Comparison of ENCODE assay signal across 20 cellular contexts in genomic region chr7:4269086-4269485, GRCh38.
"Had no signal": no experiment of that assay in that cellular context is flagged by ENCODE, and none has a peak within 500 bp of the region (broad histone marks: within the 10 kb centered on the region; RNA-seq: fewer than 3 reads in every experiment).

No MANE protein-coding gene starts in this region.

- H3K27ac ChIP-seq: dorsolateral prefrontal cortex, left lung, neural progenitor cell, psoas muscle, sigmoid colon, thoracic aorta, tibial nerve, upper lobe of left lung had no signal

- DNase-seq: effector CD4-positive, alpha-beta T cell; hypothalamus; left lung; mesenchymal stem cell; midbrain; naive thymus-derived CD4-positive, alpha-beta T cell; nucleus accumbens; psoas muscle; right cardiac atrium; sigmoid colon; stimulated activated CD4-positive, alpha-beta T cell treated with anti-CD3 and anti-CD28 coated beads, Interleukin-4, amount 100 ng/mL, for 4 hours; stimulated activated naive CD8-positive, alpha-beta T cell treated with anti-CD3 and anti-CD28 coated beads, Interleukin-15, Interleukin-2, amounts not matched to agents 100 U/mL and 50 U/mL, for 24 hours had no signal

- ATAC-seq: left lung; naive thymus-derived CD4-positive, alpha-beta T cell; psoas muscle; right cardiac atrium; stimulated activated memory B cell treated with anti-CD40 and anti-IgM and Interleukin-4, amounts not matched to agents 10 μg/mL and 1 μg/mL and 100 μg/mL, for 72 hours; stimulated activated naive CD8-positive, alpha-beta T cell treated with anti-CD3 and anti-CD28 coated beads, Interleukin-15, Interleukin-2, amounts not matched to agents 100 U/mL and 50 U/mL, for 24 hours had no signal

- FAIRE-seq: frontal cortex, keratinocyte had no signal
